ENCODE assay signal across 20 cellular contexts in genomic region chr5:138629383-138629782, GRCh38. TPM values are rescaled to one million over a fixed set of nuclear protein-coding genes. Genes with fewer than 3 reads are reported as not detected.
DNase-seq lines count a peak whose midpoint lies in the region; ATAC-seq, FAIRE-seq and TF ChIP-seq lines count a peak whose summit lies in the region.
"Had no signal": no experiment of that assay in that cellular context is flagged by ENCODE, and none has a peak within 500 bp of the region (broad histone marks: within the 10 kb centered on the region; RNA-seq: fewer than 3 reads in every experiment).

No MANE protein-coding gene starts in this region.

- ATAC-seq in left colon = no peak
- no peak for ATAC-seq in HG03175 (IDR thresholded peaks at IDR 0.05; ENCODE audit: unreplicated experiment)
- ATAC-seq in stimulated activated naive CD8-positive, alpha-beta T cell treated with anti-CD3 and anti-CD28 coated beads, Interleukin-15, Interleukin-2, amounts not matched to agents 100 U/mL and 50 U/mL, for 24 hours = no peak
- ATAC-seq: A549 had no signal

- H3K9me3 ChIP-seq in HEK293 (ENCODE audit: control insufficient read depth, insufficient read depth, low read depth, low read length) = no peaks in the 10 kb centered on the region
- no peaks in the 10 kb centered on the region for H3K9me3 ChIP-seq in mesenchymal stem cell (ENCODE audit: control insufficient read depth, low read length)
- H3K9me3 ChIP-seq in sigmoid colon = no peaks in the 10 kb centered on the region
- H3K9me3 ChIP-seq: A549, BE2C had no signal

- FAIRE-seq in H54 (lab: Jason Lieb, UNC) = no peak
- FAIRE-seq: A549, D721Med, GM12892, GM19239, H1 had no signal

- TF ChIP-seq CTCF in HEK293 (tag by site-specific recombination; IDR thresholded peaks at IDR 0.05) (no peak), sigmoid colon (IDR thresholded peaks at IDR 0.05) (no peak)

- H3K27me3 ChIP-seq in mesenchymal stem cell (ENCODE audit: control insufficient read depth in 1 of 2, insufficient read depth in 1 of 2, low read length in 2 of 2) = no peaks in the 10 kb centered on the region
- no peaks in the 10 kb centered on the region for H3K27me3 ChIP-seq in sigmoid colon
- H3K27me3 ChIP-seq: BE2C had no signal

- POLR2A ChIA-PET in HEK293 (lab: Yijun Ruan, JAX) = no interaction called here

- H2AK5ac ChIP-seq in mesenchymal stem cell (ENCODE audit: low read length, severe bottlenecking) = no peak overlapping the region

- no peak overlapping the region for H3K23ac ChIP-seq in mesenchymal stem cell (ENCODE audit: low read length in 2 of 2)

- peak; percentile 1 for DNase-seq in D341Med (ENCODE audit: low spot score)
- DNase-seq in mesenchymal stem cell = peak; percentile 24
- peak; percentile 24 for DNase-seq in sigmoid colon
- no peak for DNase-seq in left colon
- DNase-seq in H54 (ENCODE audit: insufficient read length, low spot score) = no peak
- no peak for DNase-seq in stimulated activated naive CD8-positive, alpha-beta T cell treated with anti-CD3 and anti-CD28 coated beads, Interleukin-15, Interleukin-2, amounts not matched to agents 100 U/mL and 50 U/mL, for 24 hours
- DNase-seq: BE2C; CD4-positive, alpha-beta memory T cell; DMS153; DMS79 treated with DMSO at 0.1 percent for 48 hours; GDM1; HCEC 1CT had no signal

- H3K4me2 ChIP-seq in mesenchymal stem cell (ENCODE audit: low read length, poor library complexity, severe bottlenecking) = no peak overlapping the region
- H3K4me2 ChIP-seq: A549 had no signal

- CTCF ChIA-PET in HEK293 (lab: Yijun Ruan, JAX) = interaction anchor here (0.5 to 0.8 kb wide), 3 partner anchors 32 to 544 kb away, joined by 3 to 6 read pairs (median 4); no protein-coding TSS in a partner anchor

- H3K36me3 ChIP-seq in HEK293 (ENCODE audit: control insufficient read depth in 2 of 2, insufficient read depth in 1 of 2, low read length in 2 of 2) (no peaks in the 10 kb centered on the region), mesenchymal stem cell (ENCODE audit: control insufficient read depth in 1 of 2, insufficient read depth in 2 of 2, low read depth in 1 of 2, low read length in 2 of 2) (no peaks in the 10 kb centered on the region), sigmoid colon (no peaks in the 10 kb centered on the region)
- H3K36me3 ChIP-seq: BE2C had no signal

- no peaks in the 10 kb centered on the region for H3K79me1 ChIP-seq in mesenchymal stem cell (replicated peaks; ENCODE audit: low read length, poor library complexity, severe bottlenecking)

- no peak overlapping the region for H2BK120ac ChIP-seq in mesenchymal stem cell (ENCODE audit: low read depth, low read length)

- no peak overlapping the region for H2BK15ac ChIP-seq in mesenchymal stem cell (ENCODE audit: low read depth, poor library complexity, severe bottlenecking)

- no peak overlapping the region for H4K91ac ChIP-seq in mesenchymal stem cell (ENCODE audit: low read length)

- H2BK5ac ChIP-seq in mesenchymal stem cell (ENCODE audit: low read depth, low read length, poor library complexity, severe bottlenecking) = no peak overlapping the region

- H2BK12ac ChIP-seq in mesenchymal stem cell (ENCODE audit: low read length in 2 of 2) = no peak overlapping the region

- no peak overlapping the region for H4K8ac ChIP-seq in mesenchymal stem cell (ENCODE audit: low read length)

- H3K18ac ChIP-seq in mesenchymal stem cell (ENCODE audit: low read depth in 1 of 2, low read length in 2 of 2) = peak overlapping the region in 1 of 2 experiments; percentile 34

- H3K4me3 ChIP-seq in HEK293 (ENCODE audit: low read depth, low read length) = no peak overlapping the region
- no peak overlapping the region for H3K4me3 ChIP-seq in mesenchymal stem cell (ENCODE audit: insufficient read depth in 1 of 2, low read depth in 1 of 2, low read length in 2 of 2)
- no peak overlapping the region for H3K4me3 ChIP-seq in sigmoid colon
- H3K4me3 ChIP-seq: A549 had no signal

- H3K4me1 ChIP-seq in HEK293 (ENCODE audit: control insufficient read depth, insufficient read depth, low read length) (no peaks in the 10 kb centered on the region), mesenchymal stem cell (ENCODE audit: control insufficient read depth, insufficient read depth, low read depth, low read length) (no peaks in the 10 kb centered on the region), sigmoid colon (peaks cover 0 to 11% (median 4%) of the 10 kb centered on the region in 4 donors)
- H3K4me1 ChIP-seq: A549, BE2C had no signal

- TF ChIP-seq POLR2A in sigmoid colon (IDR thresholded peaks at IDR 0.05) (no peak), H54 (IDR thresholded peaks at IDR 0.05; ENCODE audit: low read depth, low read length) (no peak)

- WGBS in mesenchymal stem cell = 90% methylated on average over 2 of the region's 3 CpGs
- 80 to 88% methylated on average over 3 of the region's 3 CpGs for WGBS in sigmoid colon, 2 donors

- H3K27ac ChIP-seq in HEK293 (ENCODE audit: extremely low read depth, low read depth, low read length) (no peak overlapping the region), mesenchymal stem cell (ENCODE audit: low read length, poor library complexity, severe bottlenecking) (no peak overlapping the region), sigmoid colon (no peak overlapping the region)
- H3K27ac ChIP-seq: A549, C4-2B had no signal

- no peak overlapping the region for H2AFZ ChIP-seq in mesenchymal stem cell (ENCODE audit: low read depth, low read length)

- H3K9ac ChIP-seq in mesenchymal stem cell (ENCODE audit: low read length) = no peak overlapping the region

- no peak overlapping the region for H3K14ac ChIP-seq in mesenchymal stem cell (ENCODE audit: low read length in 2 of 2)

- TF ChIP-seq EP300 in sigmoid colon (IDR thresholded peaks at IDR 0.05) = no peak

- H3K4ac ChIP-seq in mesenchymal stem cell (ENCODE audit: low read depth in 1 of 2, low read length in 2 of 2) = no peak overlapping the region

- intact Hi-C loops in sigmoid colon (cut with DNase I) = no loop called here
- intact Hi-C loops in left colon (cut with DNase I, micrococcal nuclease) = no loop called here

TF ChIP-seq in HEK293, 187 proteins besides CTCF, POLR2A, EP300 and RAD21:
- TF ChIP-seq ZNF629 (tag by site-specific recombination; IDR thresholded peaks at IDR 0.05) (peak; percentile 67), SP2 (tag by site-specific recombination; IDR thresholded peaks at IDR 0.05) (no peak), ZBTB21 (tag by site-specific recombination; IDR thresholded peaks at IDR 0.05) (peak; percentile 81)

RNA-seq across cellular contexts. Expression of gene HSPA9, which starts 54.2 kb away (rescaled TPM):
- polyA plus RNA-seq in mesenchymal stem cell (2013, experiment 1 of 2) = 157 TPM
- polyA plus RNA-seq in mesenchymal stem cell (2013, experiment 2 of 2) = 152 TPM
- total RNA-seq in sigmoid colon (100 to 1,000 TPM; 148 to 244 (median 192) TPM), left colon (100 to 1,000 TPM; 175 to 206 TPM)
- polyA plus RNA-seq in sigmoid colon = 100 to 1,000 TPM in 2 of 3 donors, 10 to 100 TPM in 1; 75.1 to 136 (median 101) TPM

Comparison
In these comparisons a context has a peak if more than half of its experiments do, and no peak if none do; other contexts are left out.
1. DNase-seq: peak in D341Med (single experiment), mesenchymal stem cell (single experiment) and sigmoid colon (single experiment); none in left colon (0 of 2), H54 (single experiment) and stimulated activated naive CD8-positive, alpha-beta T cell treated with anti-CD3 and anti-CD28 coated beads, Interleukin-15, Interleukin-2, amounts not matched to agents 100 U/mL and 50 U/mL, for 24 hours (single experiment).